In the genomic region with DNA sequence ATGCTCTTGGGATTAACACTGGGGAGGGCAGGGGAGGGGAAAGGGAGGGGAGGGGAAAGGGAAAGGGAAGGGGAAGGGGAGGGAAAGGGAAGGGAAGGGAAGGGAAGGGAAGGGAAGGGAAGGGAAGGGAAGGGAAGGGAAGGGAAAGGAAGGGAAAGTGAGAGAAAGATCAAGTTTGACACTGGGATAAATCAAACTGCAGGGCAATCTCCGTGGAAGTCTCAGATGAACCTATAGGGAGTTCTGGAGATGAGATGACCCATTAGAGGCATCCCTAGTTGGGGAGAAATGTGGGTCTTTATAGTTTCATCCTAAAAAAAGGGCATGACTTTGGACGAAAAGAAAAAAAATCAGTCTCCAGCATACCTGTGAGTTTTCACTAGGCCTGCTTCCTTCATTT, we compare ENCODE assay signal across 30 cellular contexts. TPM values are rescaled to one million over a fixed set of nuclear protein-coding genes. Genes with fewer than 3 reads are reported as not detected.
DNase-seq lines count a peak whose midpoint lies in the region; ATAC-seq, FAIRE-seq and TF ChIP-seq lines count a peak whose summit lies in the region.
"Had no signal": no experiment of that assay in that cellular context is flagged by ENCODE, and none has a peak within 500 bp of the region (broad histone marks: within the 10 kb centered on the region; RNA-seq: fewer than 3 reads in every experiment).

No MANE protein-coding gene starts in this region.

- no peak overlapping the region for H2BK5ac ChIP-seq in IMR-90 (ENCODE audit: low read depth, low read length, poor library complexity, severe bottlenecking)

- H2AFZ ChIP-seq in HepG2 (ENCODE audit: low read length) (no peak overlapping the region), IMR-90 (replicated peaks; ENCODE audit: low read length, poor library complexity) (no peak overlapping the region)

- no peak overlapping the region; the same call in 1 of the 2 replicates for H3K56ac ChIP-seq in IMR-90 (ENCODE audit: extremely low read depth, insufficient read depth, low read length)

- H3K27ac ChIP-seq in HepG2 (ENCODE audit: extremely low read length, insufficient read depth, low read length) (no peak overlapping the region), right lobe of liver (no peak overlapping the region), IMR-90 (ENCODE audit: insufficient read depth, low read length) (no peak overlapping the region), right cardiac atrium (ENCODE audit: low read length) (no peak overlapping the region)
- H3K27ac ChIP-seq: BLaER1 had no signal

- H3K9me1 ChIP-seq in IMR-90 (ENCODE audit: insufficient read depth, low read length) = no peaks in the 10 kb centered on the region

- TF ChIP-seq RAD21 in HepG2 (CRISPR knock-in tag; IDR thresholded peaks at IDR 0.05) (no peak), IMR-90 (IDR thresholded peaks at IDR 0.05; ENCODE audit: low read length) (no peak)

- H3K4me3 ChIP-seq in HepG2 (replicated peaks in 1 of 3; ENCODE audit: insufficient read depth in 1 of 3, low read depth in 2 of 3, low read length in 3 of 3) (no peak overlapping the region), right lobe of liver (no peak overlapping the region), IMR-90 (ENCODE audit: insufficient read depth, low read depth, low read length) (no peak overlapping the region), right cardiac atrium (ENCODE audit: low read length) (no peak overlapping the region)
- H3K4me3 ChIP-seq: BLaER1, GM12878 had no signal

- H3K4me2 ChIP-seq in HepG2 (ENCODE audit: low read depth, low read length) (no peak overlapping the region), IMR-90 (ENCODE audit: low read depth, low read length) (no peak overlapping the region)
- H3K4me2 ChIP-seq: BLaER1 had no signal

- DNase-seq in HepG2 (ENCODE audit: low spot score) = no peak
- no peak for DNase-seq in right lobe of liver
- no peak for DNase-seq in IMR-90
- no peak for DNase-seq in OCI-M1 (lab: John Stamatoyannopoulos, UW)
- DNase-seq in right cardiac atrium = no peak
- DNase-seq: 8988T; ACHN; BE2C; C1 segment of cervical spinal cord; CD4-positive, alpha-beta memory T cell; CD4-positive, CD25-positive, alpha-beta regulatory T cell; CD8-positive, alpha-beta memory T cell; COR-L47; DMS 273 treated with DMSO at 0.1 percent for 48 hours; DMS153; DMS53; DMS79; DND-41; EL; GDM1 had no signal

- H3K23ac ChIP-seq in IMR-90 (ENCODE audit: low read depth, low read length) = no peak overlapping the region

- no peaks in the 10 kb centered on the region for H3K36me3 ChIP-seq in HepG2 (replicated peaks in 1 of 2; ENCODE audit: control insufficient read depth in 1 of 2, insufficient read depth in 2 of 2, low read length in 2 of 2)
- H3K36me3 ChIP-seq in right lobe of liver = no peaks in the 10 kb centered on the region
- H3K36me3 ChIP-seq in IMR-90 (ENCODE audit: control insufficient read depth, insufficient read depth, low read length) = no peaks in the 10 kb centered on the region
- H3K36me3 ChIP-seq: BE2C, BLaER1 had no signal

- no peak overlapping the region for H4K5ac ChIP-seq in IMR-90 (ENCODE audit: low read depth, low read length)

- no peak overlapping the region for H4K8ac ChIP-seq in IMR-90 (ENCODE audit: low read depth in 2 of 2, low read length in 2 of 2)

- H2BK20ac ChIP-seq in IMR-90 (ENCODE audit: low read depth, low read length) = no peak overlapping the region

- H3K18ac ChIP-seq in IMR-90 (ENCODE audit: low read depth, low read length) = no peak overlapping the region

- dilution Hi-C loops in IMR-90 (cut with HindIII; ENCODE audit: low sequenced_read_pairs, unreplicated experiment) = no loop called here

- BruUV-seq in HepG2 (replicated peaks; lab: Mats Ljungman, UMichigan) = no TSS peak
- no TSS peak for BruUV-seq in IMR-90 (replicated peaks; lab: Mats Ljungman, UMichigan)

- POLR2A ChIA-PET in HepG2 (lab: Yijun Ruan, JAX) (interaction anchor here (0.6 kb wide), 1 partner anchor 131 kb away, joined by 3 read pairs; no protein-coding TSS in a partner anchor), IMR-90 (lab: Charles Lee; ENCODE audit: unreplicated experiment) (no interaction called here)

- TF ChIP-seq EP300 in HepG2 (IDR thresholded peaks at IDR 0.05; ENCODE audit: low read depth in 2 of 2, low read length in 2 of 2) (no peak), HepG2 (CRISPR knock-in tag; IDR thresholded peaks at IDR 0.05; ENCODE audit: borderline replicate concordance) (no peak)

- no peaks in the 10 kb centered on the region for H3K79me2 ChIP-seq in HepG2 (ENCODE audit: insufficient read depth, low read length)

- peak overlapping the region; percentile 86 for H2AK5ac ChIP-seq in IMR-90 (ENCODE audit: low read depth, low read length)

- peak overlapping the region; percentile 67; the same call in 1 of the 3 replicates for H2BK15ac ChIP-seq in IMR-90 (ENCODE audit: low read depth, low read length)

- TF ChIP-seq CTCF in HepG2 (CRISPR knock-in tag; IDR thresholded peaks at IDR 0.05) = no peak
- no peak for TF ChIP-seq CTCF in right lobe of liver (IDR thresholded peaks at IDR 0.05)
- TF ChIP-seq CTCF in IMR-90 (conservative IDR thresholded peaks at IDR 0.05; ENCODE audit: low read depth, low read length) = no peak

- CTCF ChIA-PET in HepG2 (lab: Yijun Ruan, JAX; ENCODE audit: low intra/inter-chr PET ratio, low total read pairs) = no interaction called here
- CTCF ChIA-PET in IMR-90 (lab: Yijun Ruan, JAX) = no interaction called here

- H3K79me1 ChIP-seq in IMR-90 (ENCODE audit: low read depth in 1 of 2, low read length in 2 of 2) = no peaks in the 10 kb centered on the region

- H3K27me3 ChIP-seq in HepG2 (ENCODE audit: control insufficient read depth in 1 of 2, insufficient read depth in 2 of 2, low read length in 2 of 2) (no peaks in the 10 kb centered on the region), right lobe of liver (no peaks in the 10 kb centered on the region), IMR-90 (ENCODE audit: control insufficient read depth, insufficient read depth, low read length) (no peaks in the 10 kb centered on the region), right cardiac atrium (ENCODE audit: control insufficient read depth, insufficient read depth) (no peaks in the 10 kb centered on the region)
- H3K27me3 ChIP-seq: BLaER1 had no signal

- FAIRE-seq in HepG2 (lab: Jason Lieb, UNC) = no peak
- FAIRE-seq: A204.1, GM12878, GM12892, GM18507 had no signal

- TF ChIP-seq POLR2A in HepG2 (IDR thresholded peaks at IDR 0.05; ENCODE audit: insufficient read depth in 1 of 2, low read depth in 2 of 2, low read length in 2 of 2) (no peak), right lobe of liver (IDR thresholded peaks at IDR 0.05) (no peak), IMR-90 (IDR thresholded peaks at IDR 0.05; ENCODE audit: low read depth, low read length) (no peak)

- H3K4me1 ChIP-seq in HepG2 (ENCODE audit: insufficient read depth, low read length) = no peaks in the 10 kb centered on the region
- no peaks in the 10 kb centered on the region for H3K4me1 ChIP-seq in right lobe of liver
- H3K4me1 ChIP-seq in IMR-90 (ENCODE audit: control insufficient read depth, insufficient read depth, low read length) = no peaks in the 10 kb centered on the region
- no peaks in the 10 kb centered on the region for H3K4me1 ChIP-seq in right cardiac atrium (ENCODE audit: control insufficient read depth, insufficient read depth, low read length)
- H3K4me1 ChIP-seq: BE2C had no signal

- 0% methylated on average over 2 of the region's 2 CpGs for WGBS in HepG2 (ENCODE audit: low lambda C conversion rate)
- WGBS in right lobe of liver (ENCODE audit: insufficient coverage, low coverage, low lambda C conversion rate, missing lambda C conversion rate) = 50% methylated on average over 1 of the region's 2 CpGs
- WGBS in IMR-90 (ENCODE audit: extremely low coverage in 2 of 2, insufficient read length in 1 of 2), 2 experiments = no CpG with 5 or more reads among the region's 2 CpGs
- 85% methylated on average over 2 of the region's 2 CpGs for WGBS in right cardiac atrium

- ATAC-seq in HepG2 (no peak), right lobe of liver (no peak), IMR-90 (ENCODE audit: low read depth) (no peak), right cardiac atrium (no peak)
- ATAC-seq: GM12878 had no signal

- peak overlapping the region; percentile 9; the same call in 1 of the 2 replicates for H4K91ac ChIP-seq in IMR-90 (ENCODE audit: insufficient read depth, low read depth, low read length)

- H2BK120ac ChIP-seq in IMR-90 (ENCODE audit: low read depth, low read length) = peak overlapping the region; percentile 43; the same call in 1 of the 2 replicates

- in situ Hi-C loops in HepG2 (cut with HindIII; ENCODE audit: extremely low pct_ligation_motif_present, low pct_unique_long_range_greater_than_20kb) (no loop called here), IMR-90 (cut with MboI; ENCODE audit: low sequenced_read_pairs) (no loop called here)

- H4K20me1 ChIP-seq in HepG2 (ENCODE audit: insufficient read depth, low read length) (no peaks in the 10 kb centered on the region), IMR-90 (ENCODE audit: insufficient read depth, low read length) (no peaks in the 10 kb centered on the region)
- H4K20me1 ChIP-seq: BLaER1 had no signal

- no peak overlapping the region for H2AK9ac ChIP-seq in IMR-90 (replicated peaks; ENCODE audit: low read depth, low read length, poor library complexity)

- intact Hi-C loops in HepG2 (cut with micrococcal nuclease; ENCODE audit: unreplicated experiment) = no loop called here
- intact Hi-C loops in right lobe of liver (cut with DNase I) = no loop called here
- intact Hi-C loops in IMR-90 (cut with micrococcal nuclease) = no loop called here
- intact Hi-C loops in right cardiac atrium (cut with DNase I) = no loop called here

- H3K9ac ChIP-seq in HepG2 (ENCODE audit: insufficient read depth, low read depth, low read length) = no peak overlapping the region
- no peak overlapping the region for H3K9ac ChIP-seq in IMR-90 (ENCODE audit: low read depth, low read length)
- H3K9ac ChIP-seq: BLaER1 had no signal

- peak overlapping the region; percentile 31; the same call in 1 of the 2 replicates for H3K4ac ChIP-seq in IMR-90 (ENCODE audit: low read depth, low read length)

- H3K14ac ChIP-seq in IMR-90 (replicated peaks; ENCODE audit: low read depth, low read length) = no peak overlapping the region

- H3K9me3 ChIP-seq in HepG2 (ENCODE audit: low read length) (no peaks in the 10 kb centered on the region), right lobe of liver (no peaks in the 10 kb centered on the region), IMR-90 (ENCODE audit: control insufficient read depth, insufficient read depth, low read length) (peaks cover 2% of the 10 kb centered on the region; the same call in 1 of the 2 replicates), right cardiac atrium (ENCODE audit: control insufficient read depth, low read length) (no peaks in the 10 kb centered on the region)
- H3K9me3 ChIP-seq: BE2C had no signal

RNA-seq across cellular contexts. Expression of a gene that starts 2.2 kb away (rescaled TPM):
- not detected in 2 replicates for total RNA-seq in HepG2 (2016; rRNA removed; fragmentation: Illumina TruSeq; extraction: Trizol)
- total RNA-seq in HepG2 (2016; cell fraction: cytosol; rRNA removed; fragmentation: Illumina TruSeq; extraction: Trizol; ENCODE audit: low read depth) = not detected in 2 replicates
- not detected in 2 replicates for total RNA-seq in HepG2 (2016; cell fraction: insoluble cytoplasmic fraction; rRNA removed; fragmentation: Illumina TruSeq; extraction: Trizol)
- total RNA-seq in HepG2 (2016; cell fraction: membrane; rRNA removed; fragmentation: Illumina TruSeq; extraction: Trizol) = not detected in 2 replicates
- not detected in 2 replicates for total RNA-seq in HepG2 (2016; cell fraction: nucleus; rRNA removed; fragmentation: Illumina TruSeq; extraction: Trizol)
- polyA plus RNA-seq in HepG2 (2011; rRNA removed) = not detected in 2 replicates
- polyA plus RNA-seq in HepG2 (2011; cell fraction: cytosol; rRNA removed) = not detected in 2 replicates
- not detected in 2 replicates for polyA plus RNA-seq in HepG2 (2011; cell fraction: nucleus; rRNA removed)
- polyA plus RNA-seq in HepG2 (2012) = not detected in 2 replicates
- not detected in 2 replicates for polyA plus RNA-seq in HepG2 (2016; cell fraction: cytosol; fragmentation: Illumina TruSeq; extraction: Trizol; ENCODE audit: low read depth)
- polyA plus RNA-seq in HepG2 (2016; cell fraction: insoluble cytoplasmic fraction; fragmentation: Illumina TruSeq; extraction: Trizol; ENCODE audit: low read depth) = not detected in 2 replicates
- polyA plus RNA-seq in HepG2 (2016; cell fraction: membrane; fragmentation: Illumina TruSeq; extraction: Trizol; ENCODE audit: low read depth) = not detected in 2 replicates
- not detected in 2 replicates for polyA plus RNA-seq in HepG2 (2016; cell fraction: nucleus; fragmentation: Illumina TruSeq; extraction: Trizol; ENCODE audit: insufficient read depth, low read depth)
- polyA minus RNA-seq in HepG2 (2011; rRNA and poly(A)+ RNA removed; ENCODE audit: low replicate concordance) = not detected in 2 replicates
- not detected in 2 replicates for polyA minus RNA-seq in HepG2 (2011; cell fraction: cytosol; rRNA and poly(A)+ RNA removed)
- polyA minus RNA-seq in HepG2 (2011; cell fraction: nucleus; rRNA and poly(A)+ RNA removed) = not detected in 2 replicates
- total RNA-seq in right lobe of liver = not detected
- 0.18 TPM in 1 of 2 replicates, not detected in the other for total RNA-seq in IMR-90 (2012; rRNA removed)
- polyA plus RNA-seq in IMR-90 (2012; rRNA removed) = 1.0 and 1.1 TPM in 2 replicates
- polyA plus RNA-seq in IMR-90 (2012; cell fraction: cytosol; rRNA removed) = 0.84 and 1.4 TPM in 2 replicates
- 0.79 and 1.8 TPM in 2 replicates for polyA plus RNA-seq in IMR-90 (2012; cell fraction: nucleus; rRNA removed; ENCODE audit: low replicate concordance)
- total RNA-seq in right cardiac atrium = not detected
- polyA plus RNA-seq in right cardiac atrium = not detected
- total RNA-seq: A673; CD4-positive, alpha-beta memory T cell; CD4-positive, CD25-positive, alpha-beta regulatory T cell; CD8-positive, alpha-beta memory T cell; Daoy; G401; GM12878 had no signal
- polyA plus RNA-seq: AG04450; CD14-positive monocyte; CD4-positive, alpha-beta memory T cell; CD4-positive, CD25-positive, alpha-beta regulatory T cell; CD8-positive, alpha-beta memory T cell; GM12878 had no signal

RNA-seq across cellular contexts. Expression of a gene that starts 3.6 kb away (rescaled TPM):
- not detected in 2 replicates for total RNA-seq in HepG2 (2016; rRNA removed; fragmentation: Illumina TruSeq; extraction: Trizol)
- total RNA-seq in HepG2 (2016; cell fraction: cytosol; rRNA removed; fragmentation: Illumina TruSeq; extraction: Trizol; ENCODE audit: low read depth) = not detected in 2 replicates
- not detected in 2 replicates for total RNA-seq in HepG2 (2016; cell fraction: insoluble cytoplasmic fraction; rRNA removed; fragmentation: Illumina TruSeq; extraction: Trizol)
- total RNA-seq in HepG2 (2016; cell fraction: membrane; rRNA removed; fragmentation: Illumina TruSeq; extraction: Trizol) = not detected in 2 replicates
- total RNA-seq in HepG2 (2016; cell fraction: nucleus; rRNA removed; fragmentation: Illumina TruSeq; extraction: Trizol) = not detected in 2 replicates
- not detected in 2 replicates for polyA plus RNA-seq in HepG2 (2011; rRNA removed)
- polyA plus RNA-seq in HepG2 (2011; cell fraction: cytosol; rRNA removed) = not detected in 2 replicates
- polyA plus RNA-seq in HepG2 (2011; cell fraction: nucleus; rRNA removed) = not detected in 2 replicates
- not detected in 2 replicates for polyA plus RNA-seq in HepG2 (2012)
- polyA plus RNA-seq in HepG2 (2016; cell fraction: cytosol; fragmentation: Illumina TruSeq; extraction: Trizol; ENCODE audit: low read depth) = not detected in 2 replicates
- not detected in 2 replicates for polyA plus RNA-seq in HepG2 (2016; cell fraction: insoluble cytoplasmic fraction; fragmentation: Illumina TruSeq; extraction: Trizol; ENCODE audit: low read depth)
- polyA plus RNA-seq in HepG2 (2016; cell fraction: membrane; fragmentation: Illumina TruSeq; extraction: Trizol; ENCODE audit: low read depth) = not detected in 2 replicates
- polyA plus RNA-seq in HepG2 (2016; cell fraction: nucleus; fragmentation: Illumina TruSeq; extraction: Trizol; ENCODE audit: insufficient read depth, low read depth) = not detected in 2 replicates
- polyA minus RNA-seq in HepG2 (2011; rRNA and poly(A)+ RNA removed; ENCODE audit: low replicate concordance) = not detected in 2 replicates
- not detected in 2 replicates for polyA minus RNA-seq in HepG2 (2011; cell fraction: cytosol; rRNA and poly(A)+ RNA removed)
- polyA minus RNA-seq in HepG2 (2011; cell fraction: nucleus; rRNA and poly(A)+ RNA removed) = not detected in 2 replicates
- not detected for total RNA-seq in right lobe of liver
- not detected in 2 replicates for total RNA-seq in IMR-90 (2012; rRNA removed)
- polyA plus RNA-seq in IMR-90 (2012; rRNA removed) = not detected in 2 replicates
- 0.03 TPM in 1 of 2 replicates, not detected in the other for polyA plus RNA-seq in IMR-90 (2012; cell fraction: cytosol; rRNA removed)
- 0.13 TPM in 1 of 2 replicates, not detected in the other for polyA plus RNA-seq in IMR-90 (2012; cell fraction: nucleus; rRNA removed; ENCODE audit: low replicate concordance)
- total RNA-seq in right cardiac atrium = not detected
- polyA plus RNA-seq in right cardiac atrium = not detected
- total RNA-seq: A673; CD4-positive, alpha-beta memory T cell; CD4-positive, CD25-positive, alpha-beta regulatory T cell; CD8-positive, alpha-beta memory T cell; Daoy; G401; GM12878 had no signal
- polyA plus RNA-seq: AG04450; CD14-positive monocyte; CD4-positive, alpha-beta memory T cell; CD4-positive, CD25-positive, alpha-beta regulatory T cell; CD8-positive, alpha-beta memory T cell; GM12878 had no signal

RNA-seq across cellular contexts. Expression of a gene that starts 16.6 kb away (rescaled TPM):
- total RNA-seq in HepG2 (2016; rRNA removed; fragmentation: Illumina TruSeq; extraction: Trizol) = not detected in 2 replicates
- not detected in 2 replicates for total RNA-seq in HepG2 (2016; cell fraction: cytosol; rRNA removed; fragmentation: Illumina TruSeq; extraction: Trizol; ENCODE audit: low read depth)
- total RNA-seq in HepG2 (2016; cell fraction: insoluble cytoplasmic fraction; rRNA removed; fragmentation: Illumina TruSeq; extraction: Trizol) = not detected in 2 replicates
- total RNA-seq in HepG2 (2016; cell fraction: membrane; rRNA removed; fragmentation: Illumina TruSeq; extraction: Trizol) = not detected in 2 replicates
- total RNA-seq in HepG2 (2016; cell fraction: nucleus; rRNA removed; fragmentation: Illumina TruSeq; extraction: Trizol) = not detected in 2 replicates
- not detected in 2 replicates for polyA plus RNA-seq in HepG2 (2011; rRNA removed)
- not detected in 2 replicates for polyA plus RNA-seq in HepG2 (2011; cell fraction: cytosol; rRNA removed)
- not detected in 2 replicates for polyA plus RNA-seq in HepG2 (2011; cell fraction: nucleus; rRNA removed)
- polyA plus RNA-seq in HepG2 (2012) = not detected in 2 replicates
- polyA plus RNA-seq in HepG2 (2016; cell fraction: cytosol; fragmentation: Illumina TruSeq; extraction: Trizol; ENCODE audit: low read depth) = not detected in 2 replicates
- not detected in 2 replicates for polyA plus RNA-seq in HepG2 (2016; cell fraction: insoluble cytoplasmic fraction; fragmentation: Illumina TruSeq; extraction: Trizol; ENCODE audit: low read depth)
- polyA plus RNA-seq in HepG2 (2016; cell fraction: membrane; fragmentation: Illumina TruSeq; extraction: Trizol; ENCODE audit: low read depth) = not detected in 2 replicates
- polyA plus RNA-seq in HepG2 (2016; cell fraction: nucleus; fragmentation: Illumina TruSeq; extraction: Trizol; ENCODE audit: insufficient read depth, low read depth) = not detected in 2 replicates
- polyA minus RNA-seq in HepG2 (2011; rRNA and poly(A)+ RNA removed; ENCODE audit: low replicate concordance) = not detected in 2 replicates
- not detected in 2 replicates for polyA minus RNA-seq in HepG2 (2011; cell fraction: cytosol; rRNA and poly(A)+ RNA removed)
- not detected in 2 replicates for polyA minus RNA-seq in HepG2 (2011; cell fraction: nucleus; rRNA and poly(A)+ RNA removed)
- total RNA-seq in right lobe of liver = not detected
- not detected in 2 replicates for total RNA-seq in IMR-90 (2012; rRNA removed)
- polyA plus RNA-seq in IMR-90 (2012; rRNA removed) = 0.24 TPM in 2 replicates
- polyA plus RNA-seq in IMR-90 (2012; cell fraction: cytosol; rRNA removed) = 0.31 and 0.44 TPM in 2 replicates
- polyA plus RNA-seq in IMR-90 (2012; cell fraction: nucleus; rRNA removed; ENCODE audit: low replicate concordance) = 0.44 and 1.3 TPM in 2 replicates
- not detected for total RNA-seq in right cardiac atrium
- not detected for polyA plus RNA-seq in right cardiac atrium
- total RNA-seq: CD4-positive, alpha-beta memory T cell; CD4-positive, CD25-positive, alpha-beta regulatory T cell; CD8-positive, alpha-beta memory T cell; Daoy; G401; GM12878 had no signal
- polyA plus RNA-seq: AG04450; CD14-positive monocyte; CD4-positive, alpha-beta memory T cell; CD4-positive, CD25-positive, alpha-beta regulatory T cell; CD8-positive, alpha-beta memory T cell; GM12878 had no signal

RNA-seq across cellular contexts. Expression of a gene that starts 18.6 kb away (rescaled TPM):
- not detected in 2 replicates for total RNA-seq in HepG2 (2016; rRNA removed; fragmentation: Illumina TruSeq; extraction: Trizol)
- total RNA-seq in HepG2 (2016; cell fraction: cytosol; rRNA removed; fragmentation: Illumina TruSeq; extraction: Trizol; ENCODE audit: low read depth) = not detected in 2 replicates
- total RNA-seq in HepG2 (2016; cell fraction: insoluble cytoplasmic fraction; rRNA removed; fragmentation: Illumina TruSeq; extraction: Trizol) = not detected in 2 replicates
- not detected in 2 replicates for total RNA-seq in HepG2 (2016; cell fraction: membrane; rRNA removed; fragmentation: Illumina TruSeq; extraction: Trizol)
- not detected in 2 replicates for total RNA-seq in HepG2 (2016; cell fraction: nucleus; rRNA removed; fragmentation: Illumina TruSeq; extraction: Trizol)
- not detected in 2 replicates for polyA plus RNA-seq in HepG2 (2011; rRNA removed)
- polyA plus RNA-seq in HepG2 (2011; cell fraction: cytosol; rRNA removed) = not detected in 2 replicates
- not detected in 2 replicates for polyA plus RNA-seq in HepG2 (2011; cell fraction: nucleus; rRNA removed)
- not detected in 2 replicates for polyA plus RNA-seq in HepG2 (2012)
- polyA plus RNA-seq in HepG2 (2016; cell fraction: cytosol; fragmentation: Illumina TruSeq; extraction: Trizol; ENCODE audit: low read depth) = not detected in 2 replicates
- not detected in 2 replicates for polyA plus RNA-seq in HepG2 (2016; cell fraction: insoluble cytoplasmic fraction; fragmentation: Illumina TruSeq; extraction: Trizol; ENCODE audit: low read depth)
- not detected in 2 replicates for polyA plus RNA-seq in HepG2 (2016; cell fraction: membrane; fragmentation: Illumina TruSeq; extraction: Trizol; ENCODE audit: low read depth)
- not detected in 2 replicates for polyA plus RNA-seq in HepG2 (2016; cell fraction: nucleus; fragmentation: Illumina TruSeq; extraction: Trizol; ENCODE audit: insufficient read depth, low read depth)
- polyA minus RNA-seq in HepG2 (2011; rRNA and poly(A)+ RNA removed; ENCODE audit: low replicate concordance) = not detected in 2 replicates
- not detected in 2 replicates for polyA minus RNA-seq in HepG2 (2011; cell fraction: cytosol; rRNA and poly(A)+ RNA removed)
- not detected in 2 replicates for polyA minus RNA-seq in HepG2 (2011; cell fraction: nucleus; rRNA and poly(A)+ RNA removed)
- not detected for total RNA-seq in right lobe of liver
- not detected in 2 replicates for total RNA-seq in IMR-90 (2012; rRNA removed)
- polyA plus RNA-seq in IMR-90 (2012; rRNA removed) = not detected in 2 replicates
- not detected in 2 replicates for polyA plus RNA-seq in IMR-90 (2012; cell fraction: cytosol; rRNA removed)
- polyA plus RNA-seq in IMR-90 (2012; cell fraction: nucleus; rRNA removed; ENCODE audit: low replicate concordance) = not detected in 2 replicates
- not detected for total RNA-seq in right cardiac atrium
- not detected for polyA plus RNA-seq in right cardiac atrium
- total RNA-seq: A673; CD4-positive, alpha-beta memory T cell; CD4-positive, CD25-positive, alpha-beta regulatory T cell; CD8-positive, alpha-beta memory T cell; Daoy; G401; GM12878 had no signal
- polyA plus RNA-seq: AG04450; CD14-positive monocyte; CD4-positive, CD25-positive, alpha-beta regulatory T cell; GM12878 had no signal

RNA-seq across cellular contexts. Expression of a gene that starts 19.7 kb away (rescaled TPM):
- not detected in 2 replicates for total RNA-seq in HepG2 (2016; rRNA removed; fragmentation: Illumina TruSeq; extraction: Trizol)
- not detected in 2 replicates for total RNA-seq in HepG2 (2016; cell fraction: cytosol; rRNA removed; fragmentation: Illumina TruSeq; extraction: Trizol; ENCODE audit: low read depth)
- not detected in 2 replicates for total RNA-seq in HepG2 (2016; cell fraction: insoluble cytoplasmic fraction; rRNA removed; fragmentation: Illumina TruSeq; extraction: Trizol)
- total RNA-seq in HepG2 (2016; cell fraction: membrane; rRNA removed; fragmentation: Illumina TruSeq; extraction: Trizol) = not detected in 2 replicates
- not detected in 2 replicates for total RNA-seq in HepG2 (2016; cell fraction: nucleus; rRNA removed; fragmentation: Illumina TruSeq; extraction: Trizol)
- polyA plus RNA-seq in HepG2 (2011; rRNA removed) = not detected in 2 replicates
- polyA plus RNA-seq in HepG2 (2011; cell fraction: cytosol; rRNA removed) = not detected in 2 replicates
- not detected in 2 replicates for polyA plus RNA-seq in HepG2 (2011; cell fraction: nucleus; rRNA removed)
- not detected in 2 replicates for polyA plus RNA-seq in HepG2 (2012)
- polyA plus RNA-seq in HepG2 (2016; cell fraction: cytosol; fragmentation: Illumina TruSeq; extraction: Trizol; ENCODE audit: low read depth) = not detected in 2 replicates
- polyA plus RNA-seq in HepG2 (2016; cell fraction: insoluble cytoplasmic fraction; fragmentation: Illumina TruSeq; extraction: Trizol; ENCODE audit: low read depth) = not detected in 2 replicates
- polyA plus RNA-seq in HepG2 (2016; cell fraction: membrane; fragmentation: Illumina TruSeq; extraction: Trizol; ENCODE audit: low read depth) = not detected in 2 replicates
- polyA plus RNA-seq in HepG2 (2016; cell fraction: nucleus; fragmentation: Illumina TruSeq; extraction: Trizol; ENCODE audit: insufficient read depth, low read depth) = not detected in 2 replicates
- not detected in 2 replicates for polyA minus RNA-seq in HepG2 (2011; rRNA and poly(A)+ RNA removed; ENCODE audit: low replicate concordance)
- polyA minus RNA-seq in HepG2 (2011; cell fraction: cytosol; rRNA and poly(A)+ RNA removed) = not detected in 2 replicates
- polyA minus RNA-seq in HepG2 (2011; cell fraction: nucleus; rRNA and poly(A)+ RNA removed) = not detected in 2 replicates
- not detected for total RNA-seq in right lobe of liver
- not detected in 2 replicates for total RNA-seq in IMR-90 (2012; rRNA removed)
- not detected in 2 replicates for polyA plus RNA-seq in IMR-90 (2012; rRNA removed)
- not detected in 2 replicates for polyA plus RNA-seq in IMR-90 (2012; cell fraction: cytosol; rRNA removed)
- polyA plus RNA-seq in IMR-90 (2012; cell fraction: nucleus; rRNA removed; ENCODE audit: low replicate concordance) = 0.14 TPM in 1 of 2 replicates, not detected in the other
- not detected for total RNA-seq in right cardiac atrium
- polyA plus RNA-seq in right cardiac atrium = not detected
- total RNA-seq: A673; CD4-positive, alpha-beta memory T cell; CD4-positive, CD25-positive, alpha-beta regulatory T cell; CD8-positive, alpha-beta memory T cell; Daoy; G401; GM12878 had no signal
- polyA plus RNA-seq: AG04450; CD14-positive monocyte; CD4-positive, alpha-beta memory T cell; CD4-positive, CD25-positive, alpha-beta regulatory T cell; CD8-positive, alpha-beta memory T cell; GM12878 had no signal
